In genomic region chr7:21261627-21262564, GRCh38 we compare ENCODE assay signal across 8 cellular contexts.
A peak's percentile ranks its signal among the peaks of the same experiment; 100 is the strongest.
DNase-seq lines count a peak whose midpoint lies in the region; ATAC-seq and TF ChIP-seq lines count a peak whose summit lies in the region.

No MANE protein-coding gene starts in this region.

- WGBS in psoas muscle, 3 donors = 14 to 29% (median 23%) methylated on average over 8 of the region's 8 CpGs

- no peaks in the 10 kb centered on the region for H3K36me3 ChIP-seq in psoas muscle (ENCODE audit: insufficient read depth in 1 of 2, low read depth in 1 of 2)

- peaks cover 0 to 2% (median 0%) of the 10 kb centered on the region in 3 donors for H3K27me3 ChIP-seq in psoas muscle (ENCODE audit: insufficient read depth in 3 of 3, low read length in 2 of 3)

- in situ Hi-C loops in GM13976 (cut with MboI; ENCODE audit: low sequenced_read_pairs, unreplicated experiment) = loop anchor here (25.0 kb wide), 3 partner anchors 250 to 750 kb away; no protein-coding TSS in a partner anchor

- no peaks in the 10 kb centered on the region for H3K9me3 ChIP-seq in psoas muscle

- DNase-seq in AG08395 (ENCODE audit: low spot score) (peak; percentile 15), GM13976 (ENCODE audit: low spot score) (peak; percentile 31), NCI-H510A treated with DMSO at 0.1 percent for 48 hours (lab: John Stamatoyannopoulos, UW) (peak; percentile 37), epithelial cell of proximal tubule (ENCODE audit: low read depth) (no peak), psoas muscle (peak in 1 of 2 donors; percentile 12), DMS79 (lab: John Stamatoyannopoulos, UW) (no peak)
- DNase-seq in activated CD4-positive, alpha-beta T cell treated with anti-CD3 and anti-CD28 coated beads, Interleukin-2, amount 50 U/mL, for 4 hours = peak; percentile 21 to 22

- peak; percentile 87 for ATAC-seq in HG03039 (IDR thresholded peaks at IDR 0.05; ENCODE audit: unreplicated experiment)
- peak in 1 of 4 donors; percentile 48 for ATAC-seq in psoas muscle

- TF ChIP-seq CTCF in GM13976 (IDR thresholded peaks at IDR 0.05; ENCODE audit: borderline replicate concordance, control extremely low read depth, extremely low read depth, insufficient read depth, missing control alignments) (peak; percentile 41), epithelial cell of proximal tubule (conservative IDR thresholded peaks at IDR 0.05; ENCODE audit: low read depth, low read length) (peak; percentile 89), psoas muscle (IDR thresholded peaks at IDR 0.05) (peak; percentile 37)

- no peaks in the 10 kb centered on the region for H3K4me1 ChIP-seq in psoas muscle

- intact Hi-C loops in psoas muscle (cut with DNase I) = loop anchor here in 1 of 2 donors (2.0 kb wide), 1 partner anchor 245 kb away; no protein-coding TSS in a partner anchor

- H3K4me3 ChIP-seq in epithelial cell of proximal tubule (ENCODE audit: low read depth, low read length) (no peak overlapping the region), psoas muscle (no peak overlapping the region)

- no peak overlapping the region for H3K27ac ChIP-seq in psoas muscle

Comparison
In these comparisons a context has a peak if more than half of its experiments do, and no peak if none do; other contexts are left out.
1. DNase-seq: peak in AG08395 (single experiment), GM13976 (single experiment), NCI-H510A treated with DMSO at 0.1 percent for 48 hours (single experiment) and activated CD4-positive, alpha-beta T cell treated with anti-CD3 and anti-CD28 coated beads, Interleukin-2, amount 50 U/mL, for 4 hours (2 of 2); none in epithelial cell of proximal tubule (single experiment) and DMS79 (single experiment).
2. CTCF ChIP-seq: peak in every context shown above with its lines; median percentile 89 in epithelial cell of proximal tubule; 41 in GM13976; 37 in psoas muscle.